19 cellular contexts compared by ENCODE assay signal in genomic region chr14:91843437-91843836, GRCh38. TPM values are rescaled to one million over a fixed set of nuclear protein-coding genes. Genes with fewer than 3 reads are reported as not detected.
"Had no signal": no experiment of that assay in that cellular context is flagged by ENCODE, and none has a peak within 500 bp of the region (broad histone marks: within the 10 kb centered on the region; RNA-seq: fewer than 3 reads in every experiment).

No MANE protein-coding gene starts in this region.

- H3K36me3 ChIP-seq: esophagus muscularis mucosa, gastroesophageal sphincter, prostate gland, right lobe of liver, uterus had no signal

- H3K9ac ChIP-seq: parathyroid adenoma had no signal

- H3K36me3 Mint-ChIP-seq: mesothelial cell of epicardium, type B pancreatic cell had no signal

- H3K4me1 ChIP-seq: esophagus muscularis mucosa, gastroesophageal sphincter, parathyroid adenoma, prostate gland, right lobe of liver, uterus had no signal

- DNase-seq: effector memory CD8-positive, alpha-beta T cell; foreskin fibroblast; glutamatergic neuron; islet precursor cell; nephron progenitor cell; right lobe of liver; stimulated activated CD4-positive, alpha-beta T cell treated with anti-CD3 and anti-CD28 coated beads, Interleukin-4, amount 100 ng/mL, for 24 hours; stimulated activated naive CD4-positive, alpha-beta T cell treated with Interleukin-2 at 50 U/mL for 16 hours; uterus had no signal

- H3K4me3 Mint-ChIP-seq: dendritic cell treated with granulocyte-macrophage colony-stimulating factor and Interleukin-4, amounts not matched to agents 40 ng/mL and 50 ng/mL, for 4 days; mesothelial cell of epicardium; nephron progenitor cell had no signal

- H3K27ac ChIP-seq: epithelial cell of prostate, esophagus muscularis mucosa, gastroesophageal sphincter, parathyroid adenoma, prostate gland, right lobe of liver, uterus had no signal

- H3K9me3 ChIP-seq: esophagus muscularis mucosa, gastroesophageal sphincter, prostate gland, right lobe of liver, uterus had no signal

- H2AFZ ChIP-seq: parathyroid adenoma had no signal

- H3K27me3 ChIP-seq: right lobe of liver, uterus had no signal

- H3K4me1 Mint-ChIP-seq: mesothelial cell of epicardium, nephron progenitor cell had no signal

- H3K9me3 Mint-ChIP-seq: dendritic cell treated with granulocyte-macrophage colony-stimulating factor and Interleukin-4, amounts not matched to agents 40 ng/mL and 50 ng/mL, for 4 days; effector memory CD8-positive, alpha-beta T cell; mesothelial cell of epicardium; nephron progenitor cell had no signal

- H3K79me2 ChIP-seq: parathyroid adenoma had no signal

- H3K27me3 Mint-ChIP-seq: effector memory CD8-positive, alpha-beta T cell had no signal

- H3K4me3 ChIP-seq: esophagus muscularis mucosa, gastroesophageal sphincter, prostate gland, right lobe of liver, uterus had no signal

- H3K27ac Mint-ChIP-seq: dendritic cell treated with granulocyte-macrophage colony-stimulating factor and Interleukin-4, amounts not matched to agents 40 ng/mL and 50 ng/mL, for 4 days; mesothelial cell of epicardium; nephron progenitor cell; type B pancreatic cell had no signal

- ATAC-seq: effector memory CD8-positive, alpha-beta T cell; left lobe of liver; right lobe of liver had no signal

RNA-seq across cellular contexts. Expression of gene TC2N, which starts 23.9 kb away (rescaled TPM):
- total RNA-seq: myocyte had no signal
